1 cellular context compared by ENCODE assay signal in the genomic region with DNA sequence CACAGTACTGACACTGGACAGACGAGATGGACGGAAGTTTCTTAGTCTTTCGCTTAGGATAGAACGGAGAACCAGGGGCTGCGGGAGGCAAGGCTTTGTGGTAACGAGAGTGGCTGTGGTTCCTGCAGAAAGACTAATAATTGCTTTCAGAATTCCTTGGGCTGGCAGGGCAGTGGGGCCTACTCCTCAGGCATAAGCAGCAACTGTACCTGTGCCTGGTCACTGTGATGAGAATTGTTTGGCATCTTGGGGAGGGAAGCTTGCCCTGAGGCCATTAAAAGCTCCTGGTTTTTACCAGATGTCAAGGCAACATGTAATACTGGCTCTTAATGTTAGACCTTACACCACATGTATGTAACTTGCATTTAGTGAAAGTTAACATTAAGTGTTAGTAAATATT.
TF ChIP-seq lines count a peak whose summit lies in the region.

No MANE protein-coding gene starts in this region.

TF ChIP-seq in HepG2, 621 proteins besides CTCF, POLR2A, EP300 and RAD21:
- TF ChIP-seq KLF11 (CRISPR knock-in tag; IDR thresholded peaks at IDR 0.05) = no peak
- TF ChIP-seq GTF3A (CRISPR knock-in tag; conservative IDR thresholded peaks at IDR 0.05) = no peak
- no peak for TF ChIP-seq ZKSCAN5 (CRISPR knock-in tag; IDR thresholded peaks at IDR 0.05)
- no peak for TF ChIP-seq ZNF652 (CRISPR knock-in tag; IDR thresholded peaks at IDR 0.05; ENCODE audit: borderline replicate concordance, low read depth)
- no peak for TF ChIP-seq SP4 (CRISPR knock-in tag; IDR thresholded peaks at IDR 0.05)
- no peak for TF ChIP-seq CREB1 (IDR thresholded peaks at IDR 0.05)
- no peak for TF ChIP-seq CREB1 (CRISPR knock-in tag; IDR thresholded peaks at IDR 0.05)
- no peak for TF ChIP-seq ATF7 (IDR thresholded peaks at IDR 0.05)
- no peak for TF ChIP-seq ATF7 (CRISPR knock-in tag; IDR thresholded peaks at IDR 0.05)
- TF ChIP-seq ZNF431 (CRISPR knock-in tag; IDR thresholded peaks at IDR 0.05; ENCODE audit: borderline replicate concordance, low read depth) = no peak
- TF ChIP-seq ZNF687 (CRISPR knock-in tag; IDR thresholded peaks at IDR 0.05) = no peak
- TF ChIP-seq PHF5A (CRISPR knock-in tag; IDR thresholded peaks at IDR 0.05; ENCODE audit: low read depth, unreplicated experiment) = no peak
TF ChIP-seq in HepG2: peak in this region for 0.
